ENCODE assay signal across 1 cellular context in the genomic region with DNA sequence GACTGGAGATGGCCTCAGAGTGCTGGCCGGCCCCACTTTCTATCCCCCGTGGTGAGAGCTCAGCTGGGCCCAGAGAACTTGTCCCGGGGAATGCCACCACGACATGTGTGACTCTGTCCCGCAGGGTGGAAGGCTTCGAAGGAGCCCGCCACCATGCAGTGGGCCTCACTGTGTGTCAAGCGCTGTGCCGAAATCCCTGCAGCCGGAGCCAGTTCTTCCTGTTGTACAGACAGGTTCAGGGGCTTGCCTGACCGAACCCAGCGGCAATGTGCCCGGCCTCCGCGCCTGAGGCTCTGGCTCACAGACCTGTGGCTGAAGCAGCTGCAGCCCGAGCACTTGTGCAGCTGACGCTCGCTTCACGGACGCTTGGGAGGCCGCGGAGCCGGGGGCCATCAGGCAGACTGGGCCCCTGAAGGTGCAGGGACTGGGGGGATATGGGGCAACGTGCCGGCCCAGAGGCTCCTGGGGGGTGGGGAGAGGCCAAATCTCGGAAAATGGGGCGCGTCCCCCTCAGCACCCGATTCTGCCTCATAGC.
TF ChIP-seq lines count a peak whose summit lies in the region.

No MANE protein-coding gene starts in this region.

TF ChIP-seq in HepG2, 621 proteins besides CTCF, POLR2A, EP300 and RAD21 (continues in another document):
- TF ChIP-seq, protein P1, sequence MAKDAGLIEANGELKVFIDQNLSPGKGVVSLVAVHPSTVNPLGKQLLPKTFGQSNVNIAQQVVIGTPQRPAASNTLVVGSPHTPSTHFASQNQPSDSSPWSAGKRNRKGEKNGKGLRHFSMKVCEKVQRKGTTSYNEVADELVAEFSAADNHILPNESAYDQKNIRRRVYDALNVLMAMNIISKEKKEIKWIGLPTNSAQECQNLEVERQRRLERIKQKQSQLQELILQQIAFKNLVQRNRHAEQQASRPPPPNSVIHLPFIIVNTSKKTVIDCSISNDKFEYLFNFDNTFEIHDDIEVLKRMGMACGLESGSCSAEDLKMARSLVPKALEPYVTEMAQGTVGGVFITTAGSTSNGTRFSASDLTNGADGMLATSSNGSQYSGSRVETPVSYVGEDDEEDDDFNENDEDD (CRISPR knock-in tag; IDR thresholded peaks at IDR 0.05; ENCODE audit: borderline replicate concordance) = 0 out of 2 replicates have a peak, but pooled peaks have one; percentile 18
- TF ChIP-seq RXRA (CRISPR knock-in tag; IDR thresholded peaks at IDR 0.05) (peak; percentile 31; the same call in 1 of the 2 replicates), ZNF768 (CRISPR knock-in tag; IDR thresholded peaks at IDR 0.05) (peak; percentile 44; the same call in 1 of the 2 replicates), KDM5B (CRISPR knock-in tag; IDR thresholded peaks at IDR 0.05; ENCODE audit: borderline replicate concordance) (peak; percentile 53; the same call in 1 of the 2 replicates), TCF12 (IDR thresholded peaks at IDR 0.05) (no peak), TCF12 (CRISPR knock-in tag; IDR thresholded peaks at IDR 0.05) (peak; percentile 34; the same call in 1 of the 2 replicates), NFKB2 (CRISPR knock-in tag; IDR thresholded peaks at IDR 0.05; ENCODE audit: borderline replicate concordance) (peak; percentile 23; the same call in 1 of the 2 replicates), ATF7-NPFF (CRISPR knock-in tag; IDR thresholded peaks at IDR 0.05; ENCODE audit: low read depth) (peak; percentile 20; the same call in 1 of the 2 replicates), PLRG1 (conservative IDR thresholded peaks at IDR 0.05) (no peak), ZNF17 (CRISPR knock-in tag; IDR thresholded peaks at IDR 0.05) (no peak), KDM2A (CRISPR knock-in tag; IDR thresholded peaks at IDR 0.05; ENCODE audit: borderline replicate concordance, low read depth) (peak; percentile 35; the same call in 1 of the 2 replicates), PHF8 (CRISPR knock-in tag; IDR thresholded peaks at IDR 0.05) (peak; percentile 56), WIZ (CRISPR knock-in tag; IDR thresholded peaks at IDR 0.05) (peak; percentile 7; the same call in 1 of the 2 replicates), ZNF292 (CRISPR knock-in tag; IDR thresholded peaks at IDR 0.05; ENCODE audit: borderline replicate concordance, low read depth) (peak; percentile 76), ZNF567 (CRISPR knock-in tag; IDR thresholded peaks at IDR 0.05; ENCODE audit: borderline replicate concordance) (no peak)
- TF ChIP-seq, protein P2, sequence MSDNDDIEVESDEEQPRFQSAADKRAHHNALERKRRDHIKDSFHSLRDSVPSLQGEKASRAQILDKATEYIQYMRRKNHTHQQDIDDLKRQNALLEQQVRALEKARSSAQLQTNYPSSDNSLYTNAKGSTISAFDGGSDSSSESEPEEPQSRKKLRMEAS (IDR thresholded peaks at IDR 0.05) = peak; percentile 67
- TF ChIP-seq, protein P3, sequence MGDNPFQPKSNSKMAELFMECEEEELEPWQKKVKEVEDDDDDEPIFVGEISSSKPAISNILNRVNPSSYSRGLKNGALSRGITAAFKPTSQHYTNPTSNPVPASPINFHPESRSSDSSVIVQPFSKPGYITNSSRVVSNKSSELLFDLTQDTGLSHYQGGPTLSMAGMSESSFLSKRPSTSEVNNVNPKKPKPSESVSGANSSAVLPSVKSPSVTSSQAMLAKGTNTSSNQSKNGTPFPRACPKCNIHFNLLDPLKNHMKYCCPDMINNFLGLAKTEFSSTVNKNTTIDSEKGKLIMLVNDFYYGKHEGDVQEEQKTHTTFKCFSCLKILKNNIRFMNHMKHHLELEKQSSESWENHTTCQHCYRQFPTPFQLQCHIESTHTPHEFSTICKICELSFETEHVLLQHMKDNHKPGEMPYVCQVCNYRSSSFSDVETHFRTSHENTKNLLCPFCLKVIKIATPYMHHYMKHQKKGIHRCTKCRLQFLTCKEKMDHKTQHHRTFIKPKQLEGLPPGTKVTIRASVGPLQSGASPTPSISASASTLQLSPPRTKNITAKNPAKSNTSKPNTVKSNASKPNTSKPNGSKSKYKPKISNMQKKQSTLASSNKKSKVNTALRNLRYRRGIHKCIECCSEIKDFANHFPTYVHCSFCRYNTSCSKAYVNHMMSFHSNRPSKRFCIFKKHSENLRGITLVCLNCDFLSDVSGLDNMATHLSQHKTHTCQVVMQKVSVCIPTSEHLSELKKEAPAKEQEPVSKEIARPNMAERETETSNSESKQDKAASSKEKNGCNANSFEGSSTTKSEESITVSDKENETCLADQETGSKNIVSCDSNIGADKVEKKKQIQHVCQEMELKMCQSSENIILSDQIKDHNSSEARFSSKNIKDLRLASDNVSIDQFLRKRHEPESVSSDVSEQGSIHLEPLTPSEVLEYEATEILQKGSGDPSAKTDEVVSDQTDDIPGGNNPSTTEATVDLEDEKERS (CRISPR knock-in tag; IDR thresholded peaks at IDR 0.05) = 0 out of 2 replicates have a peak, but pooled peaks have one; percentile 59
- TF ChIP-seq, protein P4, sequence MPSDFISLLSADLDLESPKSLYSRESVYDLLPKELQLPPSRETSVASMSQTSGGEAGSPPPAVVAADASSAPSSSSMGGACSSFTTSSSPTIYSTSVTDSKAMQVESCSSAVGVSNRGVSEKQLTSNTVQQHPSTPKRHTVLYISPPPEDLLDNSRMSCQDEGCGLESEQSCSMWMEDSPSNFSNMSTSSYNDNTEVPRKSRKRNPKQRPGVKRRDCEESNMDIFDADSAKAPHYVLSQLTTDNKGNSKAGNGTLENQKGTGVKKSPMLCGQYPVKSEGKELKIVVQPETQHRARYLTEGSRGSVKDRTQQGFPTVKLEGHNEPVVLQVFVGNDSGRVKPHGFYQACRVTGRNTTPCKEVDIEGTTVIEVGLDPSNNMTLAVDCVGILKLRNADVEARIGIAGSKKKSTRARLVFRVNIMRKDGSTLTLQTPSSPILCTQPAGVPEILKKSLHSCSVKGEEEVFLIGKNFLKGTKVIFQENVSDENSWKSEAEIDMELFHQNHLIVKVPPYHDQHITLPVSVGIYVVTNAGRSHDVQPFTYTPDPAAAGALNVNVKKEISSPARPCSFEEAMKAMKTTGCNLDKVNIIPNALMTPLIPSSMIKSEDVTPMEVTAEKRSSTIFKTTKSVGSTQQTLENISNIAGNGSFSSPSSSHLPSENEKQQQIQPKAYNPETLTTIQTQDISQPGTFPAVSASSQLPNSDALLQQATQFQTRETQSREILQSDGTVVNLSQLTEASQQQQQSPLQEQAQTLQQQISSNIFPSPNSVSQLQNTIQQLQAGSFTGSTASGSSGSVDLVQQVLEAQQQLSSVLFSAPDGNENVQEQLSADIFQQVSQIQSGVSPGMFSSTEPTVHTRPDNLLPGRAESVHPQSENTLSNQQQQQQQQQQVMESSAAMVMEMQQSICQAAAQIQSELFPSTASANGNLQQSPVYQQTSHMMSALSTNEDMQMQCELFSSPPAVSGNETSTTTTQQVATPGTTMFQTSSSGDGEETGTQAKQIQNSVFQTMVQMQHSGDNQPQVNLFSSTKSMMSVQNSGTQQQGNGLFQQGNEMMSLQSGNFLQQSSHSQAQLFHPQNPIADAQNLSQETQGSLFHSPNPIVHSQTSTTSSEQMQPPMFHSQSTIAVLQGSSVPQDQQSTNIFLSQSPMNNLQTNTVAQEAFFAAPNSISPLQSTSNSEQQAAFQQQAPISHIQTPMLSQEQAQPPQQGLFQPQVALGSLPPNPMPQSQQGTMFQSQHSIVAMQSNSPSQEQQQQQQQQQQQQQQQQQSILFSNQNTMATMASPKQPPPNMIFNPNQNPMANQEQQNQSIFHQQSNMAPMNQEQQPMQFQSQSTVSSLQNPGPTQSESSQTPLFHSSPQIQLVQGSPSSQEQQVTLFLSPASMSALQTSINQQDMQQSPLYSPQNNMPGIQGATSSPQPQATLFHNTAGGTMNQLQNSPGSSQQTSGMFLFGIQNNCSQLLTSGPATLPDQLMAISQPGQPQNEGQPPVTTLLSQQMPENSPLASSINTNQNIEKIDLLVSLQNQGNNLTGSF (CRISPR knock-in tag; IDR thresholded peaks at IDR 0.05) = no peak
- TF ChIP-seq, protein P5, sequence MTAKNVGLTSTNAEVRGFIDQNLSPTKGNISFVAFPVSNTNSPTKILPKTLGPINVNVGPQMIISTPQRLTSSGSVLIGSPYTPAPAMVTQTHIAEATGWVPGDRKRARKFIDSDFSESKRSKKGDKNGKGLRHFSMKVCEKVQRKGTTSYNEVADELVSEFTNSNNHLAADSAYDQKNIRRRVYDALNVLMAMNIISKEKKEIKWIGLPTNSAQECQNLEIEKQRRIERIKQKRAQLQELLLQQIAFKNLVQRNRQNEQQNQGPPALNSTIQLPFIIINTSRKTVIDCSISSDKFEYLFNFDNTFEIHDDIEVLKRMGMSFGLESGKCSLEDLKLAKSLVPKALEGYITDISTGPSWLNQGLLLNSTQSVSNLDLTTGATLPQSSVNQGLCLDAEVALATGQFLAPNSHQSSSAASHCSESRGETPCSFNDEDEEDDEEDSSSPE (CRISPR knock-in tag; IDR thresholded peaks at IDR 0.05) = 0 out of 2 replicates have a peak, but pooled peaks have one; percentile 12
- TF ChIP-seq, protein P6, sequence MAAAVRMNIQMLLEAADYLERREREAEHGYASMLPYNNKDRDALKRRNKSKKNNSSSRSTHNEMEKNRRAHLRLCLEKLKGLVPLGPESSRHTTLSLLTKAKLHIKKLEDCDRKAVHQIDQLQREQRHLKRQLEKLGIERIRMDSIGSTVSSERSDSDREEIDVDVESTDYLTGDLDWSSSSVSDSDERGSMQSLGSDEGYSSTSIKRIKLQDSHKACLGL (CRISPR knock-in tag; IDR thresholded peaks at IDR 0.05) = peak; percentile 57; the same call in 1 of the 2 replicates
- TF ChIP-seq, protein P7, sequence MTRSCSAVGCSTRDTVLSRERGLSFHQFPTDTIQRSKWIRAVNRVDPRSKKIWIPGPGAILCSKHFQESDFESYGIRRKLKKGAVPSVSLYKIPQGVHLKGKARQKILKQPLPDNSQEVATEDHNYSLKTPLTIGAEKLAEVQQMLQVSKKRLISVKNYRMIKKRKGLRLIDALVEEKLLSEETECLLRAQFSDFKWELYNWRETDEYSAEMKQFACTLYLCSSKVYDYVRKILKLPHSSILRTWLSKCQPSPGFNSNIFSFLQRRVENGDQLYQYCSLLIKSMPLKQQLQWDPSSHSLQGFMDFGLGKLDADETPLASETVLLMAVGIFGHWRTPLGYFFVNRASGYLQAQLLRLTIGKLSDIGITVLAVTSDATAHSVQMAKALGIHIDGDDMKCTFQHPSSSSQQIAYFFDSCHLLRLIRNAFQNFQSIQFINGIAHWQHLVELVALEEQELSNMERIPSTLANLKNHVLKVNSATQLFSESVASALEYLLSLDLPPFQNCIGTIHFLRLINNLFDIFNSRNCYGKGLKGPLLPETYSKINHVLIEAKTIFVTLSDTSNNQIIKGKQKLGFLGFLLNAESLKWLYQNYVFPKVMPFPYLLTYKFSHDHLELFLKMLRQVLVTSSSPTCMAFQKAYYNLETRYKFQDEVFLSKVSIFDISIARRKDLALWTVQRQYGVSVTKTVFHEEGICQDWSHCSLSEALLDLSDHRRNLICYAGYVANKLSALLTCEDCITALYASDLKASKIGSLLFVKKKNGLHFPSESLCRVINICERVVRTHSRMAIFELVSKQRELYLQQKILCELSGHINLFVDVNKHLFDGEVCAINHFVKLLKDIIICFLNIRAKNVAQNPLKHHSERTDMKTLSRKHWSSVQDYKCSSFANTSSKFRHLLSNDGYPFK (CRISPR knock-in tag; IDR thresholded peaks at IDR 0.05; ENCODE audit: borderline replicate concordance) = 0 out of 2 replicates have a peak, but pooled peaks have one; percentile 32
- TF ChIP-seq, protein P8, sequence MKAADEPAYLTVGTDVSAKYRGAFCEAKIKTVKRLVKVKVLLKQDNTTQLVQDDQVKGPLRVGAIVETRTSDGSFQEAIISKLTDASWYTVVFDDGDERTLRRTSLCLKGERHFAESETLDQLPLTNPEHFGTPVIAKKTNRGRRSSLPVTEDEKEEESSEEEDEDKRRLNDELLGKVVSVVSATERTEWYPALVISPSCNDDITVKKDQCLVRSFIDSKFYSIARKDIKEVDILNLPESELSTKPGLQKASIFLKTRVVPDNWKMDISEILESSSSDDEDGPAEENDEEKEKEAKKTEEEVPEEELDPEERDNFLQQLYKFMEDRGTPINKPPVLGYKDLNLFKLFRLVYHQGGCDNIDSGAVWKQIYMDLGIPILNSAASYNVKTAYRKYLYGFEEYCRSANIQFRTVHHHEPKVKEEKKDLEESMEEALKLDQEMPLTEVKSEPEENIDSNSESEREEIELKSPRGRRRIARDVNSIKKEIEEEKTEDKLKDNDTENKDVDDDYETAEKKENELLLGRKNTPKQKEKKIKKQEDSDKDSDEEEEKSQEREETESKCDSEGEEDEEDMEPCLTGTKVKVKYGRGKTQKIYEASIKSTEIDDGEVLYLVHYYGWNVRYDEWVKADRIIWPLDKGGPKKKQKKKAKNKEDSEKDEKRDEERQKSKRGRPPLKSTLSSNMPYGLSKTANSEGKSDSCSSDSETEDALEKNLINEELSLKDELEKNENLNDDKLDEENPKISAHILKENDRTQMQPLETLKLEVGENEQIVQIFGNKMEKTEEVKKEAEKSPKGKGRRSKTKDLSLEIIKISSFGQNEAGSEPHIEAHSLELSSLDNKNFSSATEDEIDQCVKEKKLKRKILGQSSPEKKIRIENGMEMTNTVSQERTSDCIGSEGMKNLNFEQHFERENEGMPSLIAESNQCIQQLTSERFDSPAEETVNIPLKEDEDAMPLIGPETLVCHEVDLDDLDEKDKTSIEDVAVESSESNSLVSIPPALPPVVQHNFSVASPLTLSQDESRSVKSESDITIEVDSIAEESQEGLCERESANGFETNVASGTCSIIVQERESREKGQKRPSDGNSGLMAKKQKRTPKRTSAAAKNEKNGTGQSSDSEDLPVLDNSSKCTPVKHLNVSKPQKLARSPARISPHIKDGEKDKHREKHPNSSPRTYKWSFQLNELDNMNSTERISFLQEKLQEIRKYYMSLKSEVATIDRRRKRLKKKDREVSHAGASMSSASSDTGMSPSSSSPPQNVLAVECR (CRISPR knock-in tag; IDR thresholded peaks at IDR 0.05; ENCODE audit: borderline replicate concordance) = 0 out of 2 replicates have a peak, but pooled peaks have one; percentile 7
- TF ChIP-seq, protein P9, sequence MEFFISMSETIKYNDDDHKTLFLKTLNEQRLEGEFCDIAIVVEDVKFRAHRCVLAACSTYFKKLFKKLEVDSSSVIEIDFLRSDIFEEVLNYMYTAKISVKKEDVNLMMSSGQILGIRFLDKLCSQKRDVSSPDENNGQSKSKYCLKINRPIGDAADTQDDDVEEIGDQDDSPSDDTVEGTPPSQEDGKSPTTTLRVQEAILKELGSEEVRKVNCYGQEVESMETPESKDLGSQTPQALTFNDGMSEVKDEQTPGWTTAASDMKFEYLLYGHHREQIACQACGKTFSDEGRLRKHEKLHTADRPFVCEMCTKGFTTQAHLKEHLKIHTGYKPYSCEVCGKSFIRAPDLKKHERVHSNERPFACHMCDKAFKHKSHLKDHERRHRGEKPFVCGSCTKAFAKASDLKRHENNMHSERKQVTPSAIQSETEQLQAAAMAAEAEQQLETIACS (CRISPR knock-in tag; IDR thresholded peaks at IDR 0.05) = no peak
- TF ChIP-seq, protein P10, sequence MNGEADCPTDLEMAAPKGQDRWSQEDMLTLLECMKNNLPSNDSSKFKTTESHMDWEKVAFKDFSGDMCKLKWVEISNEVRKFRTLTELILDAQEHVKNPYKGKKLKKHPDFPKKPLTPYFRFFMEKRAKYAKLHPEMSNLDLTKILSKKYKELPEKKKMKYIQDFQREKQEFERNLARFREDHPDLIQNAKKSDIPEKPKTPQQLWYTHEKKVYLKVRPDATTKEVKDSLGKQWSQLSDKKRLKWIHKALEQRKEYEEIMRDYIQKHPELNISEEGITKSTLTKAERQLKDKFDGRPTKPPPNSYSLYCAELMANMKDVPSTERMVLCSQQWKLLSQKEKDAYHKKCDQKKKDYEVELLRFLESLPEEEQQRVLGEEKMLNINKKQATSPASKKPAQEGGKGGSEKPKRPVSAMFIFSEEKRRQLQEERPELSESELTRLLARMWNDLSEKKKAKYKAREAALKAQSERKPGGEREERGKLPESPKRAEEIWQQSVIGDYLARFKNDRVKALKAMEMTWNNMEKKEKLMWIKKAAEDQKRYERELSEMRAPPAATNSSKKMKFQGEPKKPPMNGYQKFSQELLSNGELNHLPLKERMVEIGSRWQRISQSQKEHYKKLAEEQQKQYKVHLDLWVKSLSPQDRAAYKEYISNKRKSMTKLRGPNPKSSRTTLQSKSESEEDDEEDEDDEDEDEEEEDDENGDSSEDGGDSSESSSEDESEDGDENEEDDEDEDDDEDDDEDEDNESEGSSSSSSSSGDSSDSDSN (CRISPR knock-in tag; IDR thresholded peaks at IDR 0.05) = peak; percentile 62
